2 cellular contexts compared by ENCODE assay signal in genomic region chr9:93624431-93624834, GRCh38.
A peak's percentile ranks its signal among the peaks of the same experiment; 100 is the strongest.
TF ChIP-seq lines count a peak whose summit lies in the region.

No MANE protein-coding gene starts in this region.

TF ChIP-seq in HepG2, 621 proteins besides CTCF, POLR2A, EP300 and RAD21:
- TF ChIP-seq SOX6 (IDR thresholded peaks at IDR 0.05) (peak; percentile 80; the same call in 1 of the 2 replicates), SOX6 (CRISPR knock-in tag; IDR thresholded peaks at IDR 0.05) (no peak), SMARCC2 (IDR thresholded peaks at IDR 0.05) (no peak), FOXK2 (IDR thresholded peaks at IDR 0.05) (0 out of 2 replicates have a peak, but pooled peaks have one; percentile 4), CREB1 (IDR thresholded peaks at IDR 0.05) (peak; percentile 95), CREB1 (CRISPR knock-in tag; IDR thresholded peaks at IDR 0.05) (no peak), ATF7 (IDR thresholded peaks at IDR 0.05) (peak; percentile 24; the same call in 1 of the 2 replicates), ATF7 (CRISPR knock-in tag; IDR thresholded peaks at IDR 0.05) (no peak), AHR (CRISPR knock-in tag; IDR thresholded peaks at IDR 0.05) (no peak), ZNF570 (CRISPR knock-in tag; IDR thresholded peaks at IDR 0.05; ENCODE audit: borderline replicate concordance) (no peak), NBN (conservative IDR thresholded peaks at IDR 0.05) (peak; percentile 51; the same call in 1 of the 2 replicates)

TF ChIP-seq in K562, 482 proteins besides CTCF, POLR2A, EP300 and RAD21:
- no peak for TF ChIP-seq GATA2 (CRISPR knock-in tag; IDR thresholded peaks at IDR 0.05)
- TF ChIP-seq ZNF586 (CRISPR knock-in tag; conservative IDR thresholded peaks at IDR 0.05) = no peak
- TF ChIP-seq SFPQ (IDR thresholded peaks at IDR 0.05; ENCODE audit: low read depth, low read length) = no peak
- no peak for TF ChIP-seq C11orf30 (IDR thresholded peaks at IDR 0.05; ENCODE audit: low read depth)
- TF ChIP-seq EHMT2 (IDR thresholded peaks at IDR 0.05) = peak; percentile 17; the same call in 1 of the 2 replicates
- TF ChIP-seq KLF13 (tag; IDR thresholded peaks at IDR 0.05; ENCODE audit: borderline replicate concordance, low read depth) = no peak
- no peak for TF ChIP-seq CHD1 (IDR thresholded peaks at IDR 0.05; ENCODE audit: low read length)
- TF ChIP-seq KHSRP (IDR thresholded peaks at IDR 0.05) = no peak
TF ChIP-seq in K562: peak in this region for 1.
